In the genomic region with DNA sequence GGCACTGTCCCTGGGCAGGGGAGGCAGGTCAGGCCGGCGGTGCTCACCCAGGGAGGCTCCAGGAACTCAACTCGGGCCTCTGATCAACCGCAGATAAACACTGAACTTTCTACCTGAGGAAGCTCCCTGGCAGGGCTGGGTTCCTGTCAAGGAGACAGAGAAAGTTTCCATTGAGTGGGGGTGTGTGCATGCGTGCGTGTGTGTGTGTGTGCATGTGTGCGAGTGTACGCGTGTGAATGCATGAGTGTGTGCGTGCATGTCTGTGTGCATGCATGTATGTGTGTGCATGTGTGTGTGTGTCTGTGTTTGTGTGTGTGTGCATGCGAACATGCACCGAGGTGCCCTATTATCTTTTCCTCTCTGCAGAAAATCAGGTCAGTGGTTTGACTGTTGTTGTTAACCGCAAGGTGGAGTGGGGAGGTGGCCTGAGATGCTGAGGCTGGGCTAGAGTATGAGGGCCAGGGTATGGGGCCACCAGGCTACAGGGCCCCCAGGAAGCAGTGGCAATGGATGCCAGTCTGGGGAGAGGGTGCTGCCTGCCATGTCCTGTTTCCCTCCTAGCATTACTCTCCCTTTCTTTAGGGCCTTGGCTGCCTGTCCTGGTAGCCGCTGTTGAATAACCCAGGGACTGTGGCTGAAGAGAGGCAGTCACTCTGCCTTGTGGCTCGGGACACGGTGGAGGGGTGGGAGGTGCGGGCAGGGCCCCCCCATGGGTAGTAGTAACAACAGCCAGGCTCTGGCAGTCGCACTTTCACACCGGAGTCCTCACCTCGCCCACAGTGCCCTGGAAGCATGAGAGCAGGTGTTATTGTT, we compare ENCODE assay signal across 1 cellular context.
TF ChIP-seq lines count a peak whose summit lies in the region.

No MANE protein-coding gene starts in this region.

TF ChIP-seq in H1, 55 proteins besides CTCF, POLR2A, EP300 and RAD21:
- no peak for TF ChIP-seq TCF12 (IDR thresholded peaks at IDR 0.05; ENCODE audit: low read depth, low read length)
- no peak for TF ChIP-seq CREB1 (IDR thresholded peaks at IDR 0.05)
- no peak for TF ChIP-seq SIN3A (conservative IDR thresholded peaks at IDR 0.05 in 1 of 2, IDR thresholded peaks at IDR 0.05 in 1 of 2; ENCODE audit: low read depth in 1 of 2, low read length in 2 of 2)
- TF ChIP-seq SRF (IDR thresholded peaks at IDR 0.05; ENCODE audit: low read depth, low read length), result no peak
- no peak for TF ChIP-seq EGR1 (IDR thresholded peaks at IDR 0.05; ENCODE audit: borderline replicate concordance, low read depth, low read length)
- TF ChIP-seq POLR2AphosphoS5 (IDR thresholded peaks at IDR 0.05; ENCODE audit: low read depth, low read length), result no peak
- no peak for TF ChIP-seq FOSL1 (IDR thresholded peaks at IDR 0.05; ENCODE audit: insufficient read depth, low read depth, low read length)
